In the genomic region with DNA sequence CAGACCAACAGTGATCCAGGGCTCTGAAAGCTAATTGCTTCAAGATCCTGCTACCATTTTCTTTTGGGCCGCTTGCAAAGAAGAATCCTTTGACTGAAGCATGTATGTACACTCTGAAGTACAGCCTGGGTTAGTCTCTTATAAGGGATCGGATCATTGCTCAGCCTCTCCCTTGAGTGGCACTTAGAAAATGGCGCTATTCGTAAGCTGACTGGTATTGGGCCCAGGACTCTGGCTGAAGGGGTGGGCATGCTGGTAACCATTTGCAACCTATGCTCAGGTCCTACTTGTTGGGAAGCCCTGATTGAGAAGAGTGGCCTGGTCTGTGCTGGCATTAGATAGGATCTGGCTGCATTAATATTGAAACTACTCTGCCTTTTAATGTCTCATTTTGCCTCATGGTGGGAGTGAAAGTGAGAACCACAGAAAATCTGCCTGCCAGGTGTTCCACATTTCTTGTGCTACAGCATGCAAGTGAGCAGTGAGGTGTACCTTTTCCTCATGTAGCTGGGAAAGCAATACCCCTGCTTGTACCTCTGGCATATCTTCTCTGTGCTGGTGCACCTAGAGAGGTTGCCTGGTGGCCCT, we compare ENCODE assay signal across 10 cellular contexts. TPM values are rescaled to one million over a fixed set of nuclear protein-coding genes. Genes with fewer than 3 reads are reported as not detected.
DNase-seq lines count a peak whose midpoint lies in the region; ATAC-seq lines count a peak whose summit lies in the region.
"Had no signal": no experiment of that assay in that cellular context is flagged by ENCODE, and none has a peak within 500 bp of the region (broad histone marks: within the 10 kb centered on the region; RNA-seq: fewer than 3 reads in every experiment).

No MANE protein-coding gene starts in this region.

- H3K27me3 ChIP-seq in H7 (ENCODE audit: control insufficient read depth, insufficient read depth, low read length): no peaks in the 10 kb centered on the region
- H3K27me3 ChIP-seq: upper lobe of left lung had no signal

- H3K4me3 Mint-ChIP-seq in activated naive CD8-positive, alpha-beta T cell treated with anti-CD3 and anti-CD28 coated beads, Interleukin-2, amount 50 U/mL, for 24 hours: no peak overlapping the region

- peak overlapping the region; percentile 59 for H3K27ac Mint-ChIP-seq in activated naive CD8-positive, alpha-beta T cell treated with anti-CD3 and anti-CD28 coated beads, Interleukin-2, amount 50 U/mL, for 24 hours

- H3K36me3 ChIP-seq in H7 (replicated peaks; ENCODE audit: control insufficient read depth, insufficient read depth, low read length): no peaks in the 10 kb centered on the region

- peaks cover 93% of the 10 kb centered on the region for H3K4me1 Mint-ChIP-seq in activated naive CD8-positive, alpha-beta T cell treated with anti-CD3 and anti-CD28 coated beads, Interleukin-2, amount 50 U/mL, for 24 hours

- peaks cover 19% of the 10 kb centered on the region for H3K36me3 Mint-ChIP-seq in activated naive CD8-positive, alpha-beta T cell treated with anti-CD3 and anti-CD28 coated beads, Interleukin-2, amount 50 U/mL, for 24 hours (ENCODE audit: low read depth)

- no peaks in the 10 kb centered on the region for H3K9me3 Mint-ChIP-seq in activated naive CD8-positive, alpha-beta T cell treated with anti-CD3 and anti-CD28 coated beads, Interleukin-2, amount 50 U/mL, for 24 hours

- peak; percentile 63 for ATAC-seq in GM21381 (IDR thresholded peaks at IDR 0.05; ENCODE audit: unreplicated experiment)
- ATAC-seq in HG03280 (IDR thresholded peaks at IDR 0.05; ENCODE audit: unreplicated experiment): peak; percentile 71
- no peak for ATAC-seq in activated naive CD8-positive, alpha-beta T cell treated with anti-CD3 and anti-CD28 coated beads, Interleukin-2, amount 50 U/mL, for 24 hours

- DNase-seq in NCI-H1092 treated with DMSO at 0.1 percent for 48 hours (lab: John Stamatoyannopoulos, UW): peak; percentile 45
- DNase-seq in NCI-H1092 (lab: John Stamatoyannopoulos, UW): no peak
- no peak for DNase-seq in activated naive CD8-positive, alpha-beta T cell treated with anti-CD3 and anti-CD28 coated beads, Interleukin-2, amount 50 U/mL, for 24 hours
- no peak for DNase-seq in NCI-H1694 treated with DMSO at 0.1 percent for 48 hours (lab: John Stamatoyannopoulos, UW)
- DNase-seq in pons (ENCODE audit: low spot score): no peak
- DNase-seq in H7: no peak
- DNase-seq: activated CD8-positive, alpha-beta memory T cell treated with anti-CD3 and anti-CD28 coated beads for 24 hours had no signal

- H3K4me3 ChIP-seq in H7 (ENCODE audit: insufficient read depth, low read depth, low read length): no peak overlapping the region
- H3K4me3 ChIP-seq: upper lobe of left lung had no signal

- no peaks in the 10 kb centered on the region for H3K27me3 Mint-ChIP-seq in activated naive CD8-positive, alpha-beta T cell treated with anti-CD3 and anti-CD28 coated beads, Interleukin-2, amount 50 U/mL, for 24 hours

RNA-seq across cellular contexts. Expression of a gene that starts 0.7 kb away (rescaled TPM):
- 25.4 and 26.6 TPM in 2 replicates for total RNA-seq in H7 (2014; rRNA removed; shearing (Covaris generic))
